In the genomic region with DNA sequence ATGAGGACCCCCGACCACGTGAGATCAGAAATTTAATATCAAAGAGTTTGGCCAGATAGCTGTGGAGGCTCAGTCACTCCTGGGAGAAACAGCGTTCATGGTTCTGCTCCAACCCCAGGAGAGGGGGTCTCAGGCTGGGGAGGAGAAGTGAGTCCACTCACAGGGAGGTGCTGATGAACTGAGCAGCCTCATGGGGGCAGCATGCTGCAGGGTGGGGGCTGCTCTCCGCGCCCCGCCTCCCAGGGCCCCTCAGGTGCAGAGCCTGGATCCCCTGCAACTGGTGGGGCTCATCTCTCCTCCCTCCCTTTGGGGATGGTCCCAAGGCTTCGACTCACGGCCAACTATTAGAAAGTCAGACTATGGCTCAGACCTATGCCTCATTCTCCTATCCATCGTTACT, we compare ENCODE assay signal across 22 cellular contexts. TPM values are rescaled to one million over a fixed set of nuclear protein-coding genes. Genes with fewer than 3 reads are reported as not detected.
A peak's percentile ranks its signal among the peaks of the same experiment; 100 is the strongest.
DNase-seq lines count a peak whose midpoint lies in the region; ATAC-seq and TF ChIP-seq lines count a peak whose summit lies in the region.
"Had no signal": no experiment of that assay in that cellular context is flagged by ENCODE, and none has a peak within 500 bp of the region (broad histone marks: within the 10 kb centered on the region; RNA-seq: fewer than 3 reads in every experiment).

No MANE protein-coding gene starts in this region.

- CTCF ChIA-PET in A673 (lab: Charles Lee), result no interaction called here

- no peak overlapping the region for H3K27ac ChIP-seq in A673 (ENCODE audit: low read depth, low read length, poor library complexity, severe bottlenecking)
- no peak overlapping the region for H3K27ac ChIP-seq in endodermal cell (ENCODE audit: low read depth, low read length)
- no peak overlapping the region for H3K27ac ChIP-seq in psoas muscle
- H3K27ac ChIP-seq: esophagus squamous epithelium, PC-9, sigmoid colon had no signal

- no peaks in the 10 kb centered on the region for H3K9me3 Mint-ChIP-seq in endodermal cell
- H3K9me3 Mint-ChIP-seq: dendritic cell treated with granulocyte-macrophage colony-stimulating factor and Interleukin-4, amounts not matched to agents 40 ng/mL and 50 ng/mL, for 4 days had no signal

- intact Hi-C loops in A673 (cut with micrococcal nuclease; ENCODE audit: unreplicated experiment), result no loop called here
- intact Hi-C loops in psoas muscle (cut with DNase I), result no loop called here

- no peaks in the 10 kb centered on the region for H3K4me1 Mint-ChIP-seq in endodermal cell
- H3K4me1 Mint-ChIP-seq: CD14-positive monocyte had no signal

- POLR2A ChIA-PET in A673 (lab: Charles Lee; ENCODE audit: low non-redundant PET), result no interaction called here

- H3K27ac Mint-ChIP-seq in endodermal cell, result no peak overlapping the region
- H3K27ac Mint-ChIP-seq: activated CD4-positive, alpha-beta T cell treated with anti-CD3 and anti-CD28 coated beads for 36 hours; CD14-positive monocyte; dendritic cell treated with granulocyte-macrophage colony-stimulating factor and Interleukin-4, amounts not matched to agents 40 ng/mL and 50 ng/mL, for 4 days had no signal

- WGBS in endodermal cell (ENCODE audit: insufficient coverage in 1 of 2, insufficient read length in 1 of 2), 2 experiments, result 75 to 80% methylated on average over 8 to 9 of the region's 9 CpGs
- WGBS in psoas muscle, 3 donors, result 27 to 32% (median 28%) methylated on average over 9 of the region's 9 CpGs

- H3K4me3 Mint-ChIP-seq in endodermal cell, result no peak overlapping the region
- H3K4me3 Mint-ChIP-seq: activated CD4-positive, alpha-beta T cell treated with anti-CD3 and anti-CD28 coated beads for 36 hours; CD14-positive monocyte; dendritic cell treated with granulocyte-macrophage colony-stimulating factor and Interleukin-4, amounts not matched to agents 40 ng/mL and 50 ng/mL, for 4 days had no signal

- no peak overlapping the region for H3K9ac ChIP-seq in endodermal cell (ENCODE audit: extremely low read depth, low read length, poor library complexity, severe bottlenecking)

- no peaks in the 10 kb centered on the region for H3K36me3 ChIP-seq in A673 (ENCODE audit: insufficient read depth, low read length, poor library complexity, severe bottlenecking)
- H3K36me3 ChIP-seq in endodermal cell (ENCODE audit: control insufficient read depth, insufficient read depth, low read length), result no peaks in the 10 kb centered on the region
- no peaks in the 10 kb centered on the region for H3K36me3 ChIP-seq in psoas muscle (ENCODE audit: insufficient read depth in 1 of 2, low read depth in 1 of 2)
- H3K36me3 ChIP-seq: esophagus squamous epithelium, sigmoid colon had no signal

- DNase-seq in A673 (ENCODE audit: low spot score), result no peak
- DNase-seq in ELF-1 (ENCODE audit: low read depth, low spot score), result peak; percentile 36
- peak; percentile 75 for DNase-seq in endodermal cell
- no peak for DNase-seq in occipital lobe (lab: John Stamatoyannopoulos, UW)
- DNase-seq in psoas muscle, result no peak
- no peak for DNase-seq in HK-2 (ENCODE audit: unreplicated experiment)
- DNase-seq: activated CD4-positive, alpha-beta T cell treated with anti-CD3 and anti-CD28 coated beads for 36 hours; activated gamma-delta T cell treated with Interleukin-2 at 50 U/mL for 16 hours; caudate nucleus; esophagus squamous epithelium; foreskin melanocyte; NCI-H1417; NCI-H2081 treated with DMSO at 0.1 percent for 48 hours; PC-9; sigmoid colon; stimulated activated naive CD4-positive, alpha-beta T cell treated with Interleukin-2 at 50 U/mL for 16 hours had no signal

- TF ChIP-seq CTCF in A673 (conservative IDR thresholded peaks at IDR 0.05; ENCODE audit: low read depth, low read length) (0 out of 2 replicates have a peak, but pooled peaks have one; percentile 18), LNCAP (IDR thresholded peaks at IDR 0.05) (peak; percentile 11; the same call in 1 of the 2 replicates), endodermal cell (conservative IDR thresholded peaks at IDR 0.05) (peak; percentile 70), psoas muscle (IDR thresholded peaks at IDR 0.05) (no peak)

- H3K27me3 ChIP-seq in A673 (replicated peaks; ENCODE audit: insufficient read depth, low read depth, low read length, poor library complexity) (peaks cover 54% of the 10 kb centered on the region), endodermal cell (ENCODE audit: control insufficient read depth, insufficient read depth, low read length, poor library complexity, severe bottlenecking) (no peaks in the 10 kb centered on the region), psoas muscle (ENCODE audit: insufficient read depth in 3 of 3, low read length in 2 of 3) (peaks cover 0 to 3% (median 3%) of the 10 kb centered on the region in 3 donors)

- no TSS peak for BruUV-seq in A673 (replicated peaks; lab: Mats Ljungman, UMichigan)

- H3K9me3 ChIP-seq in A673 (ENCODE audit: low read depth, low read length, poor library complexity, severe bottlenecking) (no peaks in the 10 kb centered on the region), endodermal cell (ENCODE audit: control insufficient read depth, low read length) (no peaks in the 10 kb centered on the region), psoas muscle (no peaks in the 10 kb centered on the region)
- H3K9me3 ChIP-seq: esophagus squamous epithelium, sigmoid colon had no signal

- H3K36me3 Mint-ChIP-seq in endodermal cell (ENCODE audit: low read depth), result no peaks in the 10 kb centered on the region
- H3K36me3 Mint-ChIP-seq: CD14-positive monocyte had no signal

- H3K4me1 ChIP-seq in A673 (ENCODE audit: insufficient read depth, low read length, poor library complexity, severe bottlenecking), result no peaks in the 10 kb centered on the region
- no peaks in the 10 kb centered on the region for H3K4me1 ChIP-seq in endodermal cell (ENCODE audit: control insufficient read depth, insufficient read depth, low read length)
- H3K4me1 ChIP-seq in psoas muscle, result no peaks in the 10 kb centered on the region
- H3K4me1 ChIP-seq: esophagus squamous epithelium, sigmoid colon had no signal

- no peak overlapping the region for H3K4me3 ChIP-seq in A673 (ENCODE audit: low read depth, low read length, poor library complexity, severe bottlenecking)
- H3K4me3 ChIP-seq in endodermal cell (ENCODE audit: low read length), result no peak overlapping the region
- no peak overlapping the region for H3K4me3 ChIP-seq in psoas muscle
- H3K4me3 ChIP-seq: esophagus squamous epithelium, PC-9, sigmoid colon had no signal

- no peak for ATAC-seq in psoas muscle
- ATAC-seq in GM18519 (IDR thresholded peaks at IDR 0.05; ENCODE audit: low FRiP score, unreplicated experiment), result no peak
- ATAC-seq: activated CD4-positive, alpha-beta T cell treated with anti-CD3 and anti-CD28 coated beads for 36 hours; Right ventricle myocardium inferior had no signal

- peaks cover 28% of the 10 kb centered on the region for H3K27me3 Mint-ChIP-seq in endodermal cell (ENCODE audit: insufficient read depth)
- H3K27me3 Mint-ChIP-seq: dendritic cell treated with granulocyte-macrophage colony-stimulating factor and Interleukin-4, amounts not matched to agents 40 ng/mL and 50 ng/mL, for 4 days had no signal

RNA-seq across cellular contexts. Expression of a gene that starts 26.6 kb away (rescaled TPM):
- total RNA-seq in A673 (2021) (not detected in 2 replicates), endodermal cell (1 to 10 TPM in 1 of 2 donors, under 1 TPM in 1; 0.84 to 1.6 TPM), occipital lobe (17.0 TPM), psoas muscle (not detected)
- polyA plus RNA-seq in endodermal cell (2013, experiment 1 of 2), result 0.11 TPM
- polyA plus RNA-seq in endodermal cell (2013, experiment 2 of 2), result 0.17 TPM
- polyA plus RNA-seq in psoas muscle, result not detected
- total RNA-seq: PC-9, posterior vena cava, Right ventricle myocardium inferior had no signal
- polyA plus RNA-seq: CD14-positive monocyte had no signal

Comparison
In these comparisons a context has a peak if more than half of its experiments do, and no peak if none do; other contexts are left out.
1. DNase-seq: peak in ELF-1 (single experiment) and endodermal cell (single experiment); none in A673 (single experiment), occipital lobe (single experiment), psoas muscle (0 of 2) and HK-2 (single experiment).